ENCODE assay signal across 1 cellular context in the genomic region with DNA sequence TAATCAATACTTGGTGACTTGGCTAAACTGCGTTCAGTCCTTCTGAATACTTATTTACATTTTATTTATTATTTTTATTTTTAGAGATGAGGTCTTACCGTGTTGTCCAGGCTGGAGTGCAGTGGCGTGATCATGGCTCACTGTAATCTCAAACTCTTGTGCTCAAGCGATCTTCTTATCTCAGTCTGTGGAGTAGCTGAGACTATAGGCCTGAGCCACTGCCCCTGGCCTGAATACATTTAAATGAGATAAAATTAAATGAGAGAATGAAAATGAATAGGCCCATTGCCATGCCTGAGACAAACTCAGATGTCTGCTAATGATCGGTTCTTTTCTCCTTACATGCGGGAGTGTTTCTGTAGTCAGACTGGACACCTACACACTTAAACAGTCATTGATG.
A peak's percentile ranks its signal among the peaks of the same experiment; 100 is the strongest.
TF ChIP-seq lines count a peak whose summit lies in the region.

No MANE protein-coding gene starts in this region.

TF ChIP-seq in K562, 482 proteins besides CTCF, POLR2A, EP300 and RAD21:
- peak; percentile 49; the same call in 1 of the 2 replicates for TF ChIP-seq ARID3A (IDR thresholded peaks at IDR 0.05; ENCODE audit: borderline replicate concordance, low read depth, low read length)
- TF ChIP-seq FOXP1 (CRISPR knock-in tag; IDR thresholded peaks at IDR 0.05), result no peak
- TF ChIP-seq, protein P1, sequence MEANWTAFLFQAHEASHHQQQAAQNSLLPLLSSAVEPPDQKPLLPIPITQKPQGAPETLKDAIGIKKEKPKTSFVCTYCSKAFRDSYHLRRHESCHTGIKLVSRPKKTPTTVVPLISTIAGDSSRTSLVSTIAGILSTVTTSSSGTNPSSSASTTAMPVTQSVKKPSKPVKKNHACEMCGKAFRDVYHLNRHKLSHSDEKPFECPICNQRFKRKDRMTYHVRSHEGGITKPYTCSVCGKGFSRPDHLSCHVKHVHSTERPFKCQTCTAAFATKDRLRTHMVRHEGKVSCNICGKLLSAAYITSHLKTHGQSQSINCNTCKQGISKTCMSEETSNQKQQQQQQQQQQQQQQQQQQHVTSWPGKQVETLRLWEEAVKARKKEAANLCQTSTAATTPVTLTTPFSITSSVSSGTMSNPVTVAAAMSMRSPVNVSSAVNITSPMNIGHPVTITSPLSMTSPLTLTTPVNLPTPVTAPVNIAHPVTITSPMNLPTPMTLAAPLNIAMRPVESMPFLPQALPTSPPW (CRISPR knock-in tag; IDR thresholded peaks at IDR 0.05), result no peak
- TF ChIP-seq ZNF3 (CRISPR knock-in tag; IDR thresholded peaks at IDR 0.05), result no peak
- 0 out of 2 replicates have a peak, but pooled peaks have one; percentile 37 for TF ChIP-seq SMARCE1 (IDR thresholded peaks at IDR 0.05)
- no peak for TF ChIP-seq XRCC3 (IDR thresholded peaks at IDR 0.05)
- TF ChIP-seq SMARCA4 (IDR thresholded peaks at IDR 0.05), result 0 out of 2 replicates have a peak, but pooled peaks have one; percentile 34
- no peak for TF ChIP-seq ASH1L (IDR thresholded peaks at IDR 0.05; ENCODE audit: borderline replicate concordance, low read depth, partially characterized antibody)
- no peak for TF ChIP-seq E2F4 (CRISPR knock-in tag; IDR thresholded peaks at IDR 0.05; ENCODE audit: low read depth)
- peak; percentile 62 for TF ChIP-seq ZFX (CRISPR knock-in tag; IDR thresholded peaks at IDR 0.05)
- no peak for TF ChIP-seq KDM2B (CRISPR knock-in tag; IDR thresholded peaks at IDR 0.05)
- TF ChIP-seq NFE2 (IDR thresholded peaks at IDR 0.05; ENCODE audit: low read depth), result no peak
- no peak for TF ChIP-seq PRPF4 (IDR thresholded peaks at IDR 0.05; ENCODE audit: insufficient read depth, low read depth, low read length, poor library complexity, severe bottlenecking)
- no peak for TF ChIP-seq FOXJ2 (tag; IDR thresholded peaks at IDR 0.05)
- TF ChIP-seq KLF13 (tag; IDR thresholded peaks at IDR 0.05; ENCODE audit: borderline replicate concordance, low read depth), result no peak
- TF ChIP-seq BHLHE40 (IDR thresholded peaks at IDR 0.05; ENCODE audit: low read length), result peak; percentile 38; the same call in 1 of the 2 replicates
- TF ChIP-seq MCM2 (IDR thresholded peaks at IDR 0.05; ENCODE audit: low read depth), result no peak
- TF ChIP-seq, protein P2, sequence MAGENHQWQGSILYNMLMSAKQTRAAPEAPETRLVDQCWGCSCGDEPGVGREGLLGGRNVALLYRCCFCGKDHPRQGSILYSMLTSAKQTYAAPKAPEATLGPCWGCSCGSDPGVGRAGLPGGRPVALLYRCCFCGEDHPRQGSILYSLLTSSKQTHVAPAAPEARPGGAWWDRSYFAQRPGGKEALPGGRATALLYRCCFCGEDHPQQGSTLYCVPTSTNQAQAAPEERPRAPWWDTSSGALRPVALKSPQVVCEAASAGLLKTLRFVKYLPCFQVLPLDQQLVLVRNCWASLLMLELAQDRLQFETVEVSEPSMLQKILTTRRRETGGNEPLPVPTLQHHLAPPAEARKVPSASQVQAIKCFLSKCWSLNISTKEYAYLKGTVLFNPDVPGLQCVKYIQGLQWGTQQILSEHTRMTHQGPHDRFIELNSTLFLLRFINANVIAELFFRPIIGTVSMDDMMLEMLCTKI (IDR thresholded peaks at IDR 0.05; ENCODE audit: partially characterized antibody), result no peak
- no peak for TF ChIP-seq NR2C1 (IDR thresholded peaks at IDR 0.05)
- TF ChIP-seq NR2C1 (tag; IDR thresholded peaks at IDR 0.05), result no peak
- TF ChIP-seq ARID2 (IDR thresholded peaks at IDR 0.05), result no peak
- TF ChIP-seq, protein P3, sequence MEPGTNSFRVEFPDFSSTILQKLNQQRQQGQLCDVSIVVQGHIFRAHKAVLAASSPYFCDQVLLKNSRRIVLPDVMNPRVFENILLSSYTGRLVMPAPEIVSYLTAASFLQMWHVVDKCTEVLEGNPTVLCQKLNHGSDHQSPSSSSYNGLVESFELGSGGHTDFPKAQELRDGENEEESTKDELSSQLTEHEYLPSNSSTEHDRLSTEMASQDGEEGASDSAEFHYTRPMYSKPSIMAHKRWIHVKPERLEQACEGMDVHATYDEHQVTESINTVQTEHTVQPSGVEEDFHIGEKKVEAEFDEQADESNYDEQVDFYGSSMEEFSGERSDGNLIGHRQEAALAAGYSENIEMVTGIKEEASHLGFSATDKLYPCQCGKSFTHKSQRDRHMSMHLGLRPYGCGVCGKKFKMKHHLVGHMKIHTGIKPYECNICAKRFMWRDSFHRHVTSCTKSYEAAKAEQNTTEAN (CRISPR knock-in tag; IDR thresholded peaks at IDR 0.05), result no peak
- TF ChIP-seq DPF2 (IDR thresholded peaks at IDR 0.05), result peak; percentile 68
- peak; percentile 40 for TF ChIP-seq ARID1B (IDR thresholded peaks at IDR 0.05)
- peak in 1 of 2 experiments; percentile 74; a peak in 2 of 4 replicates for TF ChIP-seq RCOR1 (IDR thresholded peaks at IDR 0.05; ENCODE audit: borderline replicate concordance in 1 of 2, low read depth in 2 of 2, low read length in 2 of 2)
- TF ChIP-seq MTA2 (IDR thresholded peaks at IDR 0.05; ENCODE audit: low read depth), result peak; percentile 24; the same call in 1 of the 2 replicates
- TF ChIP-seq L3MBTL2 (IDR thresholded peaks at IDR 0.05), result no peak
- no peak for TF ChIP-seq ETV1 (tag; conservative IDR thresholded peaks at IDR 0.05; ENCODE audit: low read depth)
TF ChIP-seq in K562: peak in this region for 9.
